1 cellular context compared by ENCODE assay signal in the genomic region with DNA sequence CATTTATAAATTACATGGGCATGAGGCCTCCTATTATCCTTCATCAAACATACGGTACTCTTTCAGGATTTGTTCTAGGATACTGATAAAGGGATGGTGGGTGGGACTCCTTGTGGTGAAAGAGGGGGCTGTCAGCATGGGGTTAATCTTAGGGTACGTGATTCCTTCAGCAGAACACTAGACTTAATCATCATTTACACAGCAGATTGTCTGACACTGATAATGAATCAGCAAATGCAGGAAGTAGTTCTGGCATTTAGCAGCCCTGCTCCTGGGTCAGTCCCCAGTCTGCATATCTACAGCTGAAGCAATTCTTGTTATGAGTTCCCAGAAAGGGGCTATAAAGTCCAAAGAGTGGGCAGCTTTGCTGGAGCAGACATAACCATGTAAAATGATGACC.
TF ChIP-seq lines count a peak whose summit lies in the region.

No MANE protein-coding gene starts in this region.

TF ChIP-seq in endothelial cell of umbilical vein, 7 proteins besides CTCF, POLR2A, EP300 and RAD21 (continued from another document):
- TF ChIP-seq FOS (IDR thresholded peaks at IDR 0.05; ENCODE audit: borderline replicate concordance, insufficient read depth, low read length) (peak; percentile 73), POLR2AphosphoS5 (IDR thresholded peaks at IDR 0.05; ENCODE audit: insufficient read depth, low read depth, low read length) (no peak)
- TF ChIP-seq, protein P1, sequence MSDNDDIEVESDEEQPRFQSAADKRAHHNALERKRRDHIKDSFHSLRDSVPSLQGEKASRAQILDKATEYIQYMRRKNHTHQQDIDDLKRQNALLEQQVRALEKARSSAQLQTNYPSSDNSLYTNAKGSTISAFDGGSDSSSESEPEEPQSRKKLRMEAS (IDR thresholded peaks at IDR 0.05; ENCODE audit: insufficient read depth, insufficient read length) = no peak
